39 cellular contexts compared by ENCODE assay signal in genomic region chr3:36750737-36751136, GRCh38. TPM values are rescaled to one million over a fixed set of nuclear protein-coding genes. Genes with fewer than 3 reads are reported as not detected.
"Had no signal": no experiment of that assay in that cellular context is flagged by ENCODE, and none has a peak within 500 bp of the region (broad histone marks: within the 10 kb centered on the region; RNA-seq: fewer than 3 reads in every experiment).

No MANE protein-coding gene starts in this region.

- H3K9me3 Mint-ChIP-seq: activated CD4-positive, alpha-beta memory T cell treated with anti-CD3 and anti-CD28 coated beads, Interleukin-2, amount 10 ng/mL, durations not matched to agents 7 days and 5 days; activated CD4-positive, alpha-beta T cell treated with anti-CD3 and anti-CD28 coated beads, Interleukin-2, amount 10 ng/mL, durations not matched to agents 7 days and 5 days; activated naive CD4-positive, alpha-beta T cell treated with anti-CD3 and anti-CD28 coated beads, Interleukin-2, amount 10 ng/mL, durations not matched to agents 7 days and 5 days; activated naive CD8-positive, alpha-beta T cell treated with anti-CD3 and anti-CD28 coated beads, Interleukin-2, amount 10 ng/mL, durations not matched to agents 7 days and 5 days; activated naive CD8-positive, alpha-beta T cell treated with anti-CD3 and anti-CD28 coated beads, Interleukin-2, amount 50 U/mL, for 24 hours; activated T-helper 2 cell treated with anti-CD3 and anti-CD28 coated beads, Interferon-gamma antibody, Interleukin-2, Interleukin-4, amounts not matched to agents 10 μg/mL and 5 μg/mL and 100 μg/mL, durations not matched to agents 14 hours and 24 hours and 36 hours; central memory CD8-positive, alpha-beta T cell; T-helper 1 cell treated with Interleukin-12 subunit alpha and Interleukin-12 subunit beta and Interleukin-4 antibody, amounts not matched to agents 30 μg/mL and 1 μg/mL, for 36 hours; T-helper 2 cell treated with Interferon-gamma antibody and Interleukin-4, amounts not matched to agents 5 μg/mL and 100 μg/mL, for 36 hours had no signal

- H3K36me3 Mint-ChIP-seq: activated CD8-positive, alpha-beta memory T cell treated with anti-CD3 and anti-CD28 coated beads, Interleukin-2, amount 10 ng/mL, durations not matched to agents 7 days and 5 days; activated naive CD4-positive, alpha-beta T cell treated with anti-CD3 and anti-CD28 coated beads, Interleukin-2, amount 10 ng/mL, durations not matched to agents 7 days and 5 days; activated naive CD4-positive, alpha-beta T cell treated with anti-CD3 and anti-CD28 coated beads, Interleukin-2, amount 50 U/mL, for 24 hours; activated naive CD8-positive, alpha-beta T cell; activated naive CD8-positive, alpha-beta T cell treated with anti-CD3 and anti-CD28 coated beads, Interleukin-2, amount 10 ng/mL, durations not matched to agents 7 days and 5 days; brain; WTC11 had no signal

- H3K4me1 Mint-ChIP-seq: activated CD4-positive, alpha-beta memory T cell treated with anti-CD3 and anti-CD28 coated beads, Interleukin-2, amount 10 ng/mL, durations not matched to agents 7 days and 5 days; activated CD4-positive, alpha-beta T cell treated with anti-CD3 and anti-CD28 coated beads for 36 hours; activated CD4-positive, alpha-beta T cell treated with anti-CD3 and anti-CD28 coated beads, Interleukin-2, amount 10 ng/mL, durations not matched to agents 7 days and 5 days; activated CD8-positive, alpha-beta memory T cell treated with anti-CD3 and anti-CD28 coated beads, Interleukin-2, amount 10 ng/mL, durations not matched to agents 7 days and 5 days; activated naive CD4-positive, alpha-beta T cell treated with anti-CD3 and anti-CD28 coated beads, Interleukin-2, amount 10 ng/mL, durations not matched to agents 7 days and 5 days; activated naive CD4-positive, alpha-beta T cell treated with anti-CD3 and anti-CD28 coated beads, Interleukin-2, amount 50 U/mL, for 24 hours; activated naive CD8-positive, alpha-beta T cell treated with anti-CD3 and anti-CD28 coated beads, Interleukin-2, amount 10 ng/mL, durations not matched to agents 7 days and 5 days; activated naive CD8-positive, alpha-beta T cell treated with anti-CD3 and anti-CD28 coated beads, Interleukin-2, amount 50 U/mL, for 24 hours; brain; central memory CD8-positive, alpha-beta T cell had no signal

- H3K4me3 ChIP-seq: ascending aorta had no signal

- H3K27ac Mint-ChIP-seq: activated CD4-positive, alpha-beta memory T cell treated with anti-CD3 and anti-CD28 coated beads, Interleukin-2, amount 10 ng/mL, durations not matched to agents 7 days and 5 days; activated CD4-positive, alpha-beta T cell treated with anti-CD3 and anti-CD28 coated beads for 36 hours; activated CD4-positive, alpha-beta T cell treated with anti-CD3 and anti-CD28 coated beads, Interleukin-2, amount 10 ng/mL, durations not matched to agents 7 days and 5 days; activated CD8-positive, alpha-beta memory T cell treated with anti-CD3 and anti-CD28 coated beads, Interleukin-2, amount 10 ng/mL, durations not matched to agents 7 days and 5 days; activated CD8-positive, alpha-beta T cell treated with anti-CD3 and anti-CD28 coated beads, Interleukin-2, amount 10 ng/mL, durations not matched to agents 7 days and 5 days; activated naive CD4-positive, alpha-beta T cell treated with anti-CD3 and anti-CD28 coated beads, Interleukin-2, amount 10 ng/mL, durations not matched to agents 7 days and 5 days; activated naive CD4-positive, alpha-beta T cell treated with anti-CD3 and anti-CD28 coated beads, Interleukin-2, amount 50 U/mL, for 24 hours; activated naive CD8-positive, alpha-beta T cell; activated naive CD8-positive, alpha-beta T cell treated with anti-CD3 and anti-CD28 coated beads, Interleukin-2, amount 10 ng/mL, durations not matched to agents 7 days and 5 days; activated naive CD8-positive, alpha-beta T cell treated with anti-CD3 and anti-CD28 coated beads, Interleukin-2, amount 50 U/mL, for 24 hours; activated T-cell treated with anti-CD3 and anti-CD28 coated beads, Interleukin-2, amount 50 U/mL, for 24 hours; activated T-helper 2 cell treated with anti-CD3 and anti-CD28 coated beads, Interferon-gamma antibody, Interleukin-2, Interleukin-4, amounts not matched to agents 10 μg/mL and 5 μg/mL and 100 μg/mL, durations not matched to agents 14 hours and 24 hours and 36 hours; brain; T-helper 1 cell treated with Interleukin-12 subunit alpha and Interleukin-12 subunit beta and Interleukin-4 antibody, amounts not matched to agents 30 μg/mL and 1 μg/mL, for 36 hours; T-helper 2 cell treated with Interferon-gamma antibody and Interleukin-4, amounts not matched to agents 5 μg/mL and 100 μg/mL, for 36 hours; WTC11 had no signal

- FAIRE-seq: TTC549 had no signal

- DNase-seq: activated CD4-positive, alpha-beta memory T cell treated with anti-CD3 and anti-CD28 coated beads, Interleukin-2, amount 10 ng/mL, durations not matched to agents 7 days and 5 days; activated CD4-positive, alpha-beta T cell treated with anti-CD3 and anti-CD28 coated beads for 1 hour; activated CD4-positive, alpha-beta T cell treated with anti-CD3 and anti-CD28 coated beads for 36 hours; activated CD4-positive, alpha-beta T cell treated with anti-CD3 and anti-CD28 coated beads for 48 hours; activated CD4-positive, alpha-beta T cell treated with anti-CD3 and anti-CD28 coated beads, Interleukin-2, amount 10 ng/mL, durations not matched to agents 7 days and 5 days; activated CD4-positive, alpha-beta T cell treated with anti-CD3 and anti-CD28 coated beads, Interleukin-2, amount 50 U/mL, for 48 hours; activated CD4-positive, CD25-positive, alpha-beta regulatory T cell; activated CD8-positive, alpha-beta memory T cell treated with anti-CD3 and anti-CD28 coated beads for 24 hours; activated CD8-positive, alpha-beta memory T cell treated with anti-CD3 and anti-CD28 coated beads, Interleukin-2, amount 10 ng/mL, durations not matched to agents 7 days and 5 days; activated CD8-positive, alpha-beta memory T cell treated with anti-CD3 and anti-CD28 coated beads, Interleukin-2, amount 50 U/mL, for 48 hours; activated CD8-positive, alpha-beta T cell treated with anti-CD3 and anti-CD28 coated beads, Interleukin-2, amount 10 ng/mL, durations not matched to agents 7 days and 5 days; activated effector memory CD4-positive, alpha-beta T cell treated with Interleukin-2 at 50 U/mL for 16 hours; activated gamma-delta T cell; activated naive CD4-positive, alpha-beta T cell treated with anti-CD3 and anti-CD28 coated beads, Interleukin-2, amount 10 ng/mL, durations not matched to agents 7 days and 5 days; activated naive CD4-positive, alpha-beta T cell treated with Interleukin-2 at 50 U/mL for 16 hours; activated naive CD8-positive, alpha-beta T cell treated with anti-CD3 and anti-CD28 coated beads, Interleukin-2, amount 10 ng/mL, durations not matched to agents 7 days and 5 days; activated naive CD8-positive, alpha-beta T cell treated with anti-CD3 and anti-CD28 coated beads, Interleukin-2, amount 50 U/mL, for 24 hours; activated T-cell treated with anti-CD3 and anti-CD28 coated beads, Interleukin-2, amount 50 U/mL, for 24 hours; activated T-cell treated with anti-CD3 and anti-CD28 coated beads, Interleukin-2, amount 50 U/mL, for 48 hours; amygdala; anterior cingulate cortex; caudate nucleus; cerebellar nuclear complex; T-helper 1 cell; T-helper 2 cell; T-helper 9 cell had no signal

- ATAC-seq: activated CD4-positive, alpha-beta T cell treated with anti-CD3 and anti-CD28 coated beads for 36 hours; activated CD4-positive, CD25-positive, alpha-beta regulatory T cell treated with anti-CD3 and anti-CD28 coated beads, Interleukin-2, amount 50 U/mL, for 24 hours; activated CD8-positive, alpha-beta memory T cell treated with anti-CD3 and anti-CD28 coated beads, Interleukin-2, amount 10 ng/mL, durations not matched to agents 7 days and 5 days; activated CD8-positive, alpha-beta T cell treated with anti-CD3 and anti-CD28 coated beads, Interleukin-2, amount 10 ng/mL, durations not matched to agents 7 days and 5 days; activated naive CD8-positive, alpha-beta T cell treated with anti-CD3 and anti-CD28 coated beads, Interleukin-2, amount 50 U/mL, for 24 hours; WTC11 had no signal

- H3K4me1 ChIP-seq: ascending aorta had no signal

- H3K36me3 ChIP-seq: ascending aorta had no signal

- H3K4me3 Mint-ChIP-seq: activated CD4-positive, alpha-beta memory T cell treated with anti-CD3 and anti-CD28 coated beads, Interleukin-2, amount 10 ng/mL, durations not matched to agents 7 days and 5 days; activated CD4-positive, alpha-beta T cell treated with anti-CD3 and anti-CD28 coated beads for 36 hours; activated CD4-positive, alpha-beta T cell treated with anti-CD3 and anti-CD28 coated beads, Interleukin-2, amount 10 ng/mL, durations not matched to agents 7 days and 5 days; activated CD8-positive, alpha-beta memory T cell treated with anti-CD3 and anti-CD28 coated beads, Interleukin-2, amount 10 ng/mL, durations not matched to agents 7 days and 5 days; activated CD8-positive, alpha-beta T cell treated with anti-CD3 and anti-CD28 coated beads, Interleukin-2, amount 10 ng/mL, durations not matched to agents 7 days and 5 days; activated naive CD4-positive, alpha-beta T cell treated with anti-CD3 and anti-CD28 coated beads, Interleukin-2, amount 10 ng/mL, durations not matched to agents 7 days and 5 days; activated naive CD4-positive, alpha-beta T cell treated with anti-CD3 and anti-CD28 coated beads, Interleukin-2, amount 50 U/mL, for 24 hours; activated naive CD8-positive, alpha-beta T cell; activated naive CD8-positive, alpha-beta T cell treated with anti-CD3 and anti-CD28 coated beads, Interleukin-2, amount 10 ng/mL, durations not matched to agents 7 days and 5 days; activated naive CD8-positive, alpha-beta T cell treated with anti-CD3 and anti-CD28 coated beads, Interleukin-2, amount 50 U/mL, for 24 hours; activated T-cell treated with anti-CD3 and anti-CD28 coated beads, Interleukin-2, amount 50 U/mL, for 24 hours; brain; central memory CD8-positive, alpha-beta T cell; T-helper 1 cell treated with Interleukin-12 subunit alpha and Interleukin-12 subunit beta and Interleukin-4 antibody, amounts not matched to agents 30 μg/mL and 1 μg/mL, for 36 hours; T-helper 2 cell treated with Interferon-gamma antibody and Interleukin-4, amounts not matched to agents 5 μg/mL and 100 μg/mL, for 36 hours; WTC11 had no signal

- H3K9me3 ChIP-seq: ascending aorta had no signal

- H3K27me3 ChIP-seq: ascending aorta had no signal

- H3K27ac ChIP-seq: ascending aorta, VCaP had no signal

RNA-seq across cellular contexts. Expression of gene DCLK3, which starts 13.6 kb away (rescaled TPM):
- total RNA-seq: activated CD4-positive, alpha-beta memory T cell treated with anti-CD3 and anti-CD28 coated beads, Interleukin-2, amount 10 ng/mL, durations not matched to agents 7 days and 5 days; activated CD4-positive, alpha-beta T cell treated with anti-CD3 and anti-CD28 coated beads, Interleukin-2, amount 10 ng/mL, durations not matched to agents 7 days and 5 days; activated CD8-positive, alpha-beta memory T cell treated with anti-CD3 and anti-CD28 coated beads, Interleukin-2, amount 10 ng/mL, durations not matched to agents 7 days and 5 days; activated CD8-positive, alpha-beta T cell treated with anti-CD3 and anti-CD28 coated beads, Interleukin-2, amount 10 ng/mL, durations not matched to agents 7 days and 5 days; activated naive CD8-positive, alpha-beta T cell treated with anti-CD3 and anti-CD28 coated beads, Interleukin-2, amount 10 ng/mL, durations not matched to agents 7 days and 5 days; activated T-helper 2 cell treated with anti-CD3 and anti-CD28 coated beads, Interferon-gamma antibody, Interleukin-2, Interleukin-4, amounts not matched to agents 10 μg/mL and 5 μg/mL and 100 μg/mL, durations not matched to agents 14 hours and 24 hours and 36 hours; ascending aorta; chondrocyte had no signal
